ENCODE assay signal across 18 cellular contexts in genomic region chr22:34851918-34852662, GRCh38.
DNase-seq lines count a peak whose midpoint lies in the region; FAIRE-seq and TF ChIP-seq lines count a peak whose summit lies in the region.
"Had no signal": no experiment of that assay in that cellular context is flagged by ENCODE, and none has a peak within 500 bp of the region (broad histone marks: within the 10 kb centered on the region; RNA-seq: fewer than 3 reads in every experiment).

No MANE protein-coding gene starts in this region.

- H3K36me3 Mint-ChIP-seq in neural progenitor cell: no peaks in the 10 kb centered on the region

- no peak overlapping the region for H4K8ac ChIP-seq in H1 (ENCODE audit: extremely low read depth, insufficient read depth, low read length)

- DNase-seq in H7 (peak; percentile 26), RCC 7860 (ENCODE audit: low spot score) (peak; percentile 57), H1 (ENCODE audit: low read depth in 1 of 2, low spot score in 2 of 2) (no peak), neural progenitor cell (ENCODE audit: low spot score) (peak; percentile 6), HuH-7.5 (ENCODE audit: low spot score) (no peak), NCI-H1092 (lab: John Stamatoyannopoulos, UW) (no peak)
- no peak for DNase-seq in stimulated activated CD4-positive, alpha-beta T cell treated with anti-CD3 and anti-CD28 coated beads, Interleukin-4, amount 100 ng/mL, for 1 hour
- no peak for DNase-seq in activated CD4-positive, CD25-positive, alpha-beta regulatory T cell treated with anti-CD3 and anti-CD28 coated beads, Interleukin-2, amount 50 U/mL, for 72 hours
- DNase-seq: ACHN, DMS79, NCI-H1436, NCI-H1930, NCI-H226, NCI-H524 treated with DMSO at 0.1 percent for 48 hours, PC-9, SW 1271 had no signal

- H3K79me2 ChIP-seq in H1 (ENCODE audit: control insufficient read depth in 1 of 2, insufficient read depth in 2 of 2, low read length in 2 of 2) (no peaks in the 10 kb centered on the region), neural progenitor cell (ENCODE audit: low read depth) (no peaks in the 10 kb centered on the region)

- no peak overlapping the region for H3K18ac ChIP-seq in H1 (ENCODE audit: extremely low read depth, low read length)

- H3K79me1 ChIP-seq in H1 (ENCODE audit: low read depth, low read length): no peaks in the 10 kb centered on the region

- H3K36me3 ChIP-seq in H7 (replicated peaks; ENCODE audit: control insufficient read depth, insufficient read depth, low read length) (no peaks in the 10 kb centered on the region), H1 (ENCODE audit: control insufficient read depth in 2 of 4, insufficient read depth in 4 of 4, low read length in 3 of 4) (no peaks in the 10 kb centered on the region), neural progenitor cell (no peaks in the 10 kb centered on the region)
- H3K36me3 ChIP-seq: SJSA1 had no signal

- FAIRE-seq in RCC 7860 (lab: Jason Lieb, UNC) (no peak), H1 (lab: Jason Lieb, UNC) (no peak)

- H3K4me3 ChIP-seq in H7 (ENCODE audit: insufficient read depth, low read depth, low read length) (no peak overlapping the region), H1 (ENCODE audit: extremely low read depth in 1 of 4, insufficient read depth in 2 of 4, low read depth in 3 of 4, low read length in 4 of 4) (no peak overlapping the region), neural progenitor cell (no peak overlapping the region)
- H3K4me3 ChIP-seq: PC-9, SJSA1 had no signal

- H3K27ac ChIP-seq in H1 (ENCODE audit: low read depth, low read length) (no peak overlapping the region), neural progenitor cell (no peak overlapping the region)
- H3K27ac ChIP-seq: C4-2B, PC-9, SJSA1 had no signal

- no peak overlapping the region for H2BK20ac ChIP-seq in H1 (ENCODE audit: low read length)

- no peak for TF ChIP-seq POLR2A in H1 (IDR thresholded peaks at IDR 0.05; ENCODE audit: control extremely low read depth in 1 of 2, low read depth in 2 of 2, low read length in 2 of 2)

- H3K27me3 ChIP-seq in H7 (ENCODE audit: control insufficient read depth, insufficient read depth, low read length) (no peaks in the 10 kb centered on the region), H1 (replicated peaks in 1 of 4; ENCODE audit: control insufficient read depth in 3 of 4, extremely low read depth in 1 of 4, insufficient read depth in 3 of 4, low read length in 3 of 4) (no peaks in the 10 kb centered on the region), neural progenitor cell (no peaks in the 10 kb centered on the region)
- H3K27me3 ChIP-seq: SJSA1 had no signal

- H4K20me1 ChIP-seq in H1 (replicated peaks in 1 of 2; ENCODE audit: control insufficient read depth in 1 of 2, insufficient read depth in 2 of 2, low read length in 2 of 2) (no peaks in the 10 kb centered on the region), neural progenitor cell (ENCODE audit: low read depth) (no peaks in the 10 kb centered on the region)

- peak overlapping the region in 1 of 2 experiments; percentile 39; a peak in 2 of 4 replicates for H3K4me2 ChIP-seq in H1 (ENCODE audit: insufficient read depth in 1 of 2, low read depth in 2 of 2, low read length in 2 of 2)
- H3K4me2 ChIP-seq in neural progenitor cell: no peak overlapping the region
- H3K4me2 ChIP-seq: PC-9 had no signal

- no peak for TF ChIP-seq RAD21 in H1 (IDR thresholded peaks at IDR 0.05 in 1 of 2, conservative IDR thresholded peaks at IDR 0.05 in 1 of 2; ENCODE audit: low read depth in 2 of 2, low read length in 2 of 2)

- no peak overlapping the region for H3K4ac ChIP-seq in H1 (replicated peaks; ENCODE audit: insufficient read length, low read depth, low read length)

- H3K4me1 Mint-ChIP-seq in neural progenitor cell: no peaks in the 10 kb centered on the region

- H2BK120ac ChIP-seq in H1 (replicated peaks; ENCODE audit: low read depth, low read length): no peak overlapping the region

- peaks cover 5% of the 10 kb centered on the region for H3K27me3 Mint-ChIP-seq in neural progenitor cell (ENCODE audit: insufficient read depth, low read depth)

- no peaks in the 10 kb centered on the region for H3K23me2 ChIP-seq in H1 (ENCODE audit: low read depth, low read length)

- H3F3A ChIP-seq in neural progenitor cell (ENCODE audit: low read depth): no peaks in the 10 kb centered on the region

- no peak overlapping the region for H3K4me3 Mint-ChIP-seq in neural progenitor cell

- H3K27ac Mint-ChIP-seq in neural progenitor cell: no peak overlapping the region

- H3K14ac ChIP-seq in H1 (ENCODE audit: insufficient read length): no peak overlapping the region

- H2BK12ac ChIP-seq in H1 (ENCODE audit: low read depth, low read length): no peak overlapping the region; the same call in 1 of the 2 replicates

- H2BK5ac ChIP-seq in H1 (ENCODE audit: low read depth, low read length): peak overlapping the region; percentile 71; the same call in 1 of the 2 replicates

- no peak overlapping the region for H4K91ac ChIP-seq in H1 (replicated peaks; ENCODE audit: insufficient read length, low read length)

- no peaks in the 10 kb centered on the region for H3K9me3 Mint-ChIP-seq in neural progenitor cell

- H2BK15ac ChIP-seq in H1 (ENCODE audit: low read length): no peak overlapping the region

- H3K4me1 ChIP-seq in H1 (replicated peaks in 1 of 4; ENCODE audit: control insufficient read depth in 3 of 4, insufficient read depth in 4 of 4, low read length in 3 of 4) (peaks cover 0 to 2% (median under 1%) of the 10 kb centered on the region in 4 experiments; a peak in 1 of 7 replicates), neural progenitor cell (no peaks in the 10 kb centered on the region)
- H3K4me1 ChIP-seq: SJSA1 had no signal

- H3K56ac ChIP-seq in H1 (replicated peaks; ENCODE audit: insufficient read length, low read depth, low read length): no peak overlapping the region

- WGBS in H1 (ENCODE audit: extremely low coverage in 1 of 2, insufficient coverage in 1 of 2, insufficient read length in 1 of 2, insufficient replicate concordance in 2 of 2, low coverage in 1 of 2, low lambda C conversion rate in 2 of 2, missing lambda C conversion rate in 1 of 2), 2 experiments: 42% methylated on average over 4 of the region's 4 CpGs; no CpG with 5 or more reads in 1 of the 2 experiments

- no peak overlapping the region for H4K5ac ChIP-seq in H1 (ENCODE audit: insufficient read length, low read depth, low read length)

- H2AFZ ChIP-seq in H1 (ENCODE audit: low read length) (no peak overlapping the region), neural progenitor cell (replicated peaks) (no peak overlapping the region)
- H2AFZ ChIP-seq: PC-9 had no signal

- CTCF ChIA-PET in H1 (lab: Charles Lee; ENCODE audit: partially characterized antibody): interaction anchor here (2.4 kb wide), 1 partner anchor 11 kb away, joined by 9 read pairs; no protein-coding TSS in a partner anchor

- H3K9me3 ChIP-seq in H1 (ENCODE audit: insufficient read depth in 2 of 2, low read depth in 1 of 2, low read length in 1 of 2) (no peaks in the 10 kb centered on the region), neural progenitor cell (ENCODE audit: low read depth) (no peaks in the 10 kb centered on the region)
- H3K9me3 ChIP-seq: SJSA1 had no signal

- H2AK5ac ChIP-seq in H1 (ENCODE audit: low read depth, low read length): no peak overlapping the region

- no peak overlapping the region for H3K23ac ChIP-seq in H1 (ENCODE audit: insufficient read length)

- POLR2A ChIA-PET in H1 (lab: Charles Lee; ENCODE audit: partially characterized antibody): no interaction called here

- TF ChIP-seq CTCF in H1 (IDR thresholded peaks at IDR 0.05; ENCODE audit: control extremely low read depth in 1 of 3, insufficient read depth in 1 of 3, low read depth in 1 of 3, low read length in 3 of 3) (no peak), neural progenitor cell (IDR thresholded peaks at IDR 0.05) (no peak)

- TF ChIP-seq EP300 in H1 (IDR thresholded peaks at IDR 0.05; ENCODE audit: borderline replicate concordance in 1 of 2, low read depth in 2 of 2, low read length in 2 of 2): no peak

- H3K9ac ChIP-seq in H1 (replicated peaks in 1 of 4; ENCODE audit: extremely low read depth in 1 of 4, low read depth in 3 of 4, low read length in 3 of 4) (no peak overlapping the region), neural progenitor cell (no peak overlapping the region)

TF ChIP-seq in H1, 55 proteins besides CTCF, POLR2A, EP300 and RAD21 (continues in another document):
- TF ChIP-seq MAX (IDR thresholded peaks at IDR 0.05) (no peak), TAF1 (IDR thresholded peaks at IDR 0.05; ENCODE audit: low read depth, low read length) (no peak), CBX8 (IDR thresholded peaks at IDR 0.05; ENCODE audit: borderline replicate concordance, low read depth, low read length) (no peak), TCF12 (IDR thresholded peaks at IDR 0.05; ENCODE audit: low read depth, low read length) (no peak), CHD2 (IDR thresholded peaks at IDR 0.05; ENCODE audit: low read length) (no peak), HDAC2 (IDR thresholded peaks at IDR 0.05; ENCODE audit: borderline replicate concordance in 1 of 2, low read depth in 2 of 2, low read length in 2 of 2) (no peak), JUN (IDR thresholded peaks at IDR 0.05; ENCODE audit: low read depth, low read length) (no peak), CEBPB (IDR thresholded peaks at IDR 0.05; ENCODE audit: low read depth, low read length) (no peak), USF2 (IDR thresholded peaks at IDR 0.05; ENCODE audit: low read length) (no peak), ZNF274 (IDR thresholded peaks at IDR 0.05; ENCODE audit: borderline replicate concordance, extremely low read depth, low read length) (no peak), RBBP5 (IDR thresholded peaks at IDR 0.05; ENCODE audit: borderline replicate concordance, low read depth, low read length) (no peak), KDM4A (IDR thresholded peaks at IDR 0.05; ENCODE audit: low read depth, low read length, severe bottlenecking) (no peak), KDM1A (IDR thresholded peaks at IDR 0.05; ENCODE audit: borderline replicate concordance, low read length) (no peak), JUND (IDR thresholded peaks at IDR 0.05; ENCODE audit: low read length) (no peak), RXRA (IDR thresholded peaks at IDR 0.05; ENCODE audit: insufficient read depth, low read depth, low read length) (no peak), ASH2L (IDR thresholded peaks at IDR 0.05; ENCODE audit: low read length) (no peak), SIX5 (IDR thresholded peaks at IDR 0.05; ENCODE audit: low read depth, low read length) (no peak)

Comparison
In these comparisons a context has a peak if more than half of its experiments do, and no peak if none do; other contexts are left out.
1. DNase-seq: peak in H7 (single experiment), RCC 7860 (single experiment) and neural progenitor cell (single experiment); none in H1 (0 of 2), stimulated activated CD4-positive, alpha-beta T cell treated with anti-CD3 and anti-CD28 coated beads, Interleukin-4, amount 100 ng/mL, for 1 hour (single experiment), HuH-7.5 (single experiment), activated CD4-positive, CD25-positive, alpha-beta regulatory T cell treated with anti-CD3 and anti-CD28 coated beads, Interleukin-2, amount 50 U/mL, for 72 hours (single experiment) and NCI-H1092 (single experiment).